13 cellular contexts compared by ENCODE assay signal in the genomic region with DNA sequence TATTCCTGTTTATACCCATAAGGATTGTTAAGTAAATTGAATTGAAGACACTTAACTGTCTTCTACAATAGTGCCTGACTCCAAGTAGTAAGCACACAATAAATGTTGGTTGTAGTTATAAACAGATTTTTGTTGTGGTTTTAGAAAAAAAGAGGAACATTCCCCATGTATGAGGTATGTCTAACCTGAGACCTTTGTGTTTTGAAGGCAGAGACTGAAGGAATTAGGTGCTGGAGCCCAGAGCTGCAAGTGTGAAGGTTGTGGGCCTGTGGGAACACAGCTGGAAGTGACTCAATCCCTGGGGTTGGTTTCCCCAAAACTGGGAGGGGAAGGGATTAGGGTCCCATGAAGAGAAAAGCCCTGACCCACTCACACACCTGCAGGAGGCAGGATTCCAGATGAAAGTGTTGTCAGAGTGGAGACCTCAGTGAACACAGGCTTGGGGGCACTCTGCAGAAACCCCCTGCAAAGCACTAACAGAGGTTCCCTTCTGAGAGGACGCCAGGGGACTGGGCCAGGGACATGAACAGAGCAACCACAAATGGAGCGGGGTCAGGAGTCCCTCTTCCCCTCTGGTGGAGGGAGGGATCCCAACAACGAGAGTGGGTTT.
DNase-seq lines count a peak whose midpoint lies in the region; ATAC-seq, FAIRE-seq and TF ChIP-seq lines count a peak whose summit lies in the region.
"Had no signal": no experiment of that assay in that cellular context is flagged by ENCODE, and none has a peak within 500 bp of the region (broad histone marks: within the 10 kb centered on the region; RNA-seq: fewer than 3 reads in every experiment).

No MANE protein-coding gene starts in this region.

- no peak overlapping the region for H3K9ac ChIP-seq in neuronal stem cell (ENCODE audit: low read depth, low read length, poor library complexity)

- no peak overlapping the region for H2AK5ac ChIP-seq in neuronal stem cell (ENCODE audit: low read depth, low read length)

- no peak for TF ChIP-seq POLR2A in body of pancreas (IDR thresholded peaks at IDR 0.05)

- H2BK120ac ChIP-seq in neuronal stem cell (ENCODE audit: low read depth, low read length): no peak overlapping the region

- DNase-seq in Calu3 (no peak), M059J (ENCODE audit: low read depth) (peak; percentile 88), bronchial epithelial cell (ENCODE audit: low read depth) (peak; percentile 95), neuronal stem cell (ENCODE audit: low spot score) (no peak), WERI-Rb-1 (no peak), GDM1 (lab: John Stamatoyannopoulos, UW) (no peak), body of pancreas (no peak)
- DNase-seq: activated CD4-positive, CD25-positive, alpha-beta regulatory T cell; cortex of kidney; DMS153; KG1; NK-92 treated with Interleukin-12 subunit alpha and Interleukin-12 subunit beta, amount 100 ng/mL, for 24 hours had no signal

- H3K36me3 Mint-ChIP-seq in Calu3 (ENCODE audit: insufficient read depth, unreplicated experiment): peaks cover 17% of the 10 kb centered on the region

- no peaks in the 10 kb centered on the region for H3K36me3 ChIP-seq in bronchial epithelial cell (ENCODE audit: control insufficient read depth, insufficient read depth, low read length)
- no peaks in the 10 kb centered on the region for H3K36me3 ChIP-seq in neuronal stem cell (replicated peaks in 1 of 2; ENCODE audit: control insufficient read depth in 2 of 2, insufficient read depth in 2 of 2, low read length in 2 of 2)
- no peaks in the 10 kb centered on the region for H3K36me3 ChIP-seq in WERI-Rb-1
- H3K36me3 ChIP-seq in body of pancreas (replicated peaks in 1 of 2; ENCODE audit: insufficient read depth in 1 of 2, low read depth in 2 of 2): no peaks in the 10 kb centered on the region

- no peak overlapping the region for H2BK15ac ChIP-seq in neuronal stem cell (ENCODE audit: low read length)

- no peak for TF ChIP-seq CTCF in Calu3 (IDR thresholded peaks at IDR 0.05; ENCODE audit: unreplicated experiment)
- no peak for TF ChIP-seq CTCF in bronchial epithelial cell (IDR thresholded peaks at IDR 0.05; ENCODE audit: insufficient read depth, low read length, severe bottlenecking)
- TF ChIP-seq CTCF in WERI-Rb-1 (IDR thresholded peaks at IDR 0.05; ENCODE audit: low read depth, low read length): no peak
- no peak for TF ChIP-seq CTCF in body of pancreas (IDR thresholded peaks at IDR 0.05)

- H3K14ac ChIP-seq in neuronal stem cell (ENCODE audit: low read length): peak overlapping the region; percentile 2

- H3K4ac ChIP-seq in neuronal stem cell (ENCODE audit: low read length): no peak overlapping the region

- no peak overlapping the region for H3K4me3 Mint-ChIP-seq in Calu3 (ENCODE audit: low read depth, unreplicated experiment)

- no peak overlapping the region for H3K23ac ChIP-seq in neuronal stem cell (ENCODE audit: low read depth, low read length, poor library complexity)

- H3K9me3 Mint-ChIP-seq in Calu3 (ENCODE audit: low read depth, unreplicated experiment): no peaks in the 10 kb centered on the region

- H3K4me1 Mint-ChIP-seq in Calu3 (ENCODE audit: low read depth, unreplicated experiment): peaks cover 63% of the 10 kb centered on the region

- no peak overlapping the region for H3K18ac ChIP-seq in neuronal stem cell (ENCODE audit: low read length)

- no CpG with 5 or more reads among the region's 3 CpGs for WGBS in neuronal stem cell (ENCODE audit: extremely low coverage in 2 of 2, insufficient read length in 2 of 2, insufficient replicate concordance in 1 of 2), 2 donors
- 85 to 100% methylated on average over 2 to 3 of the region's 3 CpGs for WGBS in body of pancreas, 2 donors

- peaks cover 0 to 3% of the 10 kb centered on the region in 2 donors for H3K9me3 ChIP-seq in neuronal stem cell (replicated peaks in 1 of 2; ENCODE audit: control insufficient read depth in 2 of 2, insufficient read depth in 1 of 2, low read depth in 1 of 2, low read length in 2 of 2)
- no peaks in the 10 kb centered on the region for H3K9me3 ChIP-seq in WERI-Rb-1 (ENCODE audit: severe bottlenecking)
- H3K9me3 ChIP-seq in body of pancreas: peaks cover 0 to 5% (median 0%) of the 10 kb centered on the region in 3 donors

- H3K27ac Mint-ChIP-seq in Calu3 (ENCODE audit: unreplicated experiment): peak overlapping the region; percentile 70

- H4K8ac ChIP-seq in neuronal stem cell (ENCODE audit: low read depth, low read length): no peak overlapping the region

- H3K27ac ChIP-seq in neuronal stem cell (replicated peaks; ENCODE audit: low read length): no peak overlapping the region
- H3K27ac ChIP-seq in WERI-Rb-1: no peak overlapping the region
- peak overlapping the region in 2 of 4 donors; percentile 16 to 86 for H3K27ac ChIP-seq in body of pancreas

- no peak for ATAC-seq in GM21619 (IDR thresholded peaks at IDR 0.05; ENCODE audit: unreplicated experiment)
- ATAC-seq in body of pancreas: no peak

- peaks cover 0 to 2% of the 10 kb centered on the region in 2 donors for H3K4me1 ChIP-seq in neuronal stem cell (ENCODE audit: control insufficient read depth in 2 of 2, insufficient read depth in 1 of 2, low read depth in 1 of 2, low read length in 2 of 2)
- H3K4me1 ChIP-seq in body of pancreas: peaks cover 65% of the 10 kb centered on the region

- no peak overlapping the region for H3K4me2 ChIP-seq in neuronal stem cell (ENCODE audit: insufficient read depth, low read length, poor library complexity, severe bottlenecking)

- H3K27me3 ChIP-seq in bronchial epithelial cell (ENCODE audit: control insufficient read depth, insufficient read depth, low read length): no peaks in the 10 kb centered on the region
- no peaks in the 10 kb centered on the region for H3K27me3 ChIP-seq in neuronal stem cell (ENCODE audit: control insufficient read depth in 3 of 3, insufficient read depth in 3 of 3, low read depth in 1 of 3, low read length in 3 of 3)
- H3K27me3 ChIP-seq in WERI-Rb-1 (ENCODE audit: insufficient read depth, low read depth, severe bottlenecking): no peaks in the 10 kb centered on the region
- no peaks in the 10 kb centered on the region for H3K27me3 ChIP-seq in body of pancreas

- BruUV-seq in Calu3 (replicated peaks; lab: Mats Ljungman, UMichigan): no TSS peak

- no peak overlapping the region for H2BK12ac ChIP-seq in neuronal stem cell (ENCODE audit: low read length)

- no peak overlapping the region for H4K91ac ChIP-seq in neuronal stem cell (ENCODE audit: low read depth, low read length, poor library complexity)

- H3K4me3 ChIP-seq in bronchial epithelial cell (ENCODE audit: low read depth, low read length) (no peak overlapping the region), neuronal stem cell (ENCODE audit: low read length in 2 of 2) (no peak overlapping the region), WERI-Rb-1 (ENCODE audit: low read depth, low read length) (no peak overlapping the region), body of pancreas (no peak overlapping the region)

- CTCF ChIA-PET in Calu3 (lab: Charles Lee): interaction anchor here (1.0 kb wide), 1 partner anchor 17 kb away, joined by 3 read pairs; no protein-coding TSS in a partner anchor

- intact Hi-C loops in Calu3 (cut with micrococcal nuclease; ENCODE audit: unreplicated experiment): no loop called here
- intact Hi-C loops in body of pancreas (cut with DNase I): no loop called here

- H2AFZ ChIP-seq in neuronal stem cell (ENCODE audit: low read length): no peak overlapping the region

- H3K79me1 ChIP-seq in neuronal stem cell (ENCODE audit: low read depth, low read length): no peaks in the 10 kb centered on the region

- no peaks in the 10 kb centered on the region for H3K27me3 Mint-ChIP-seq in Calu3 (ENCODE audit: unreplicated experiment)

- H2BK5ac ChIP-seq in neuronal stem cell (ENCODE audit: low read length): no peak overlapping the region

- FAIRE-seq in bronchial epithelial cell (lab: Jason Lieb, UNC): no peak

Comparison
In these comparisons a context has a peak if more than half of its experiments do, and no peak if none do; other contexts are left out.
1. DNase-seq: peak in M059J (single experiment) and bronchial epithelial cell (single experiment); none in Calu3 (single experiment), neuronal stem cell (single experiment), WERI-Rb-1 (single experiment), GDM1 (single experiment) and body of pancreas (0 of 4).